In genomic region chr11:5226732-5227327, GRCh38 we compare ENCODE assay signal across 1 cellular context.
TF ChIP-seq lines count a peak whose summit lies in the region.

TSS of gene HBB (minus strand) at chr11:5227071. CDS start at chr11:5227021, 50 bp downstream.

TF ChIP-seq in liver, 16 proteins besides CTCF, POLR2A, EP300 and RAD21 (continued from another document):
- TF ChIP-seq SP1 (IDR thresholded peaks at IDR 0.05) (no peak), JUND (IDR thresholded peaks at IDR 0.05) (no peak), RXRA (IDR thresholded peaks at IDR 0.05) (no peak), EGR1 (IDR thresholded peaks at IDR 0.05; ENCODE audit: low read depth in 2 of 2) (no peak), YY1 (IDR thresholded peaks at IDR 0.05) (no peak), MAX (IDR thresholded peaks at IDR 0.05) (no peak), NR2F2 (IDR thresholded peaks at IDR 0.05) (no peak), FOXA2 (IDR thresholded peaks at IDR 0.05) (no peak), HNF4A (conservative IDR thresholded peaks at IDR 0.05) (no peak), TAF1 (conservative IDR thresholded peaks at IDR 0.05) (no peak), REST (IDR thresholded peaks at IDR 0.05) (no peak)
TF ChIP-seq in liver: peak in this region for 0.
